9 cellular contexts compared by ENCODE assay signal in the genomic region with DNA sequence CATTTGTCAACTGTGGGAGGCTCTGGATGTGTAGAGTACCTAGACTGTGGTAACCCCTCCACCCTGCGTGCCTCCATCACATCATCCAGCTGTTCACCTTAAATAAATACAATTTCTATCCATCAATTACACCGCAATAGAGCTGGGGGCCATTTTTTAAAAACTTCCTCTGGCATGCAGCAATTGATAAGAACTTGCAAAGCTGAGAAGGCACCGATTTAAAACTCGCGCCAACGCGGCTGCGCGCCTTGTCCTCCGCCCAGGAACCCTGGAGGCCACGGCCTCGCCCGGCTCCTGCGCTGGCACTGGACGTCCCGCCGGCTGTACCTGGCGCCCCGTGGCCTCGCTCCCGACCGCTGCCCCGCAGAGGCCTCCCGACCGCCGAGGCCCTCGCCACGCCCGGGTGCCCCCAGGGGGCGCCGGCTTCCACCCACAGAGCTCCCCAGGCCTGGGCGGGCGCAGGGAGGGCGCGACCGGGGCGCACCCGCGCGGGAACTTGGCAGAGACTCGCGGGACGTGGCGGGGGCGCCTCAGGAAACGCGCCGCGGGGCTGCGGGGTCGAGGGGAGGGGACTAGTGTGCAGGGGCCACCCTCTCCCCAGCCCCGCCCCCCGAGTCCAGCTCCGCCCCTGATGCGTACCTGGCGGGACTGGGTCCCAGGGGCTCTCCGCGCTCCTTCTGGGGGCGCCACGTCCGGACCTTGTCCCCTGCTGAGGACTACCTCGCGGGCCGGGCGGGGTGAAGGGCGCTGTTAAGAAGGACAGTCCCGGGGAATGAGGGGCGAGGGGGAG.
DNase-seq lines count a peak whose midpoint lies in the region; ATAC-seq and TF ChIP-seq lines count a peak whose summit lies in the region.
"Had no signal": no experiment of that assay in that cellular context is flagged by ENCODE, and none has a peak within 500 bp of the region (broad histone marks: within the 10 kb centered on the region; RNA-seq: fewer than 3 reads in every experiment).

No MANE protein-coding gene starts in this region.

- no peak overlapping the region for H3K23ac ChIP-seq in neuronal stem cell (ENCODE audit: low read depth, low read length, poor library complexity)

- 19 to 28% methylated on average over 2 to 6 of the region's 68 CpGs for WGBS in esophagus squamous epithelium, 2 donors
- WGBS in neuronal stem cell (ENCODE audit: extremely low coverage in 2 of 2, insufficient read length in 2 of 2, insufficient replicate concordance in 1 of 2), 2 donors: no CpG with 5 or more reads among the region's 68 CpGs

- H3K27me3 Mint-ChIP-seq in CD8-positive, alpha-beta memory T cell: peaks cover 38 to 72% of the 10 kb centered on the region in 2 donors
- H3K27me3 Mint-ChIP-seq in activated B cell treated with CpG ODN at 0.5 μM for 24 hours: peaks cover 51% of the 10 kb centered on the region

- TF ChIP-seq CTCF in activated B cell treated with CpG ODN at 0.5 μM for 24 hours (IDR thresholded peaks at IDR 0.05): no peak
- TF ChIP-seq CTCF in esophagus squamous epithelium (IDR thresholded peaks at IDR 0.05): peak in 3 of 6 experiments; percentile 21 to 31 (median 27)

- TF ChIP-seq POLR2A in esophagus squamous epithelium (IDR thresholded peaks at IDR 0.05): no peak

- peak overlapping the region; percentile 94 for H2BK15ac ChIP-seq in neuronal stem cell (ENCODE audit: low read length)

- CTCF ChIA-PET in CD8-positive, alpha-beta memory T cell (lab: Charles Lee): no interaction called here
- CTCF ChIA-PET in activated B cell treated with CpG ODN at 0.5 μM for 24 hours (lab: Charles Lee): interaction anchor here (1.4 kb wide), 1 partner anchor 84 kb away, joined by 6 read pairs; no protein-coding TSS in a partner anchor

- H3K27ac Mint-ChIP-seq in CD8-positive, alpha-beta memory T cell: no peak overlapping the region
- no peak overlapping the region for H3K27ac Mint-ChIP-seq in activated B cell treated with CpG ODN at 0.5 μM for 24 hours

- no peak overlapping the region for H2BK120ac ChIP-seq in neuronal stem cell (ENCODE audit: low read depth, low read length)

- peak overlapping the region; percentile 49 for H2AFZ ChIP-seq in neuronal stem cell (ENCODE audit: low read length)

- H3K4me1 Mint-ChIP-seq in CD8-positive, alpha-beta memory T cell: peaks cover 6 to 16% (median 15%) of the 10 kb centered on the region in 3 donors
- H3K4me1 Mint-ChIP-seq in activated B cell treated with CpG ODN at 0.5 μM for 24 hours: peaks cover 7% of the 10 kb centered on the region

- intact Hi-C loops in activated B cell treated with CpG ODN at 0.5 μM for 24 hours (cut with micrococcal nuclease): loop anchor here (5.0 kb wide), 2 partner anchors 103 to 497 kb away; no protein-coding TSS in a partner anchor
- intact Hi-C loops in esophagus squamous epithelium (cut with DNase I): loop anchor here (10.0 kb wide), 2 partner anchors 84 to 106 kb away; no protein-coding TSS in a partner anchor

- H3K4me3 Mint-ChIP-seq in CD8-positive, alpha-beta memory T cell: peak overlapping the region in 6 of 7 donors; percentile 23 to 66 (median 38)
- peak overlapping the region; percentile 11 for H3K4me3 Mint-ChIP-seq in activated B cell treated with CpG ODN at 0.5 μM for 24 hours

- H4K8ac ChIP-seq in neuronal stem cell (ENCODE audit: low read depth, low read length): peak overlapping the region; percentile 31

- H3K4me3 ChIP-seq in CD8-positive, alpha-beta memory T cell (ENCODE audit: low read length): no peak overlapping the region
- H3K4me3 ChIP-seq in esophagus squamous epithelium (peak overlapping the region; percentile 38 to 72 (median 44)), neuronal stem cell (ENCODE audit: low read length in 2 of 2) (peak overlapping the region in 1 of 2 donors; percentile 76)

- H3K36me3 Mint-ChIP-seq in CD8-positive, alpha-beta memory T cell: peaks cover 0 to 2% (median 0%) of the 10 kb centered on the region in 3 donors
- H3K36me3 Mint-ChIP-seq in activated B cell treated with CpG ODN at 0.5 μM for 24 hours (ENCODE audit: low read depth): no peaks in the 10 kb centered on the region

- peak in 2 of 5 donors; percentile 2 to 21 for DNase-seq in CD8-positive, alpha-beta memory T cell
- peak; percentile 22 for DNase-seq in activated B cell treated with CpG ODN at 0.5 μM for 24 hours
- DNase-seq in esophagus squamous epithelium (lab: John Stamatoyannopoulos, UW): no peak
- no peak for DNase-seq in neuronal stem cell (ENCODE audit: low spot score)
- DNase-seq in NCI-H446 (lab: John Stamatoyannopoulos, UW): no peak
- no peak for DNase-seq in HK-2 (ENCODE audit: unreplicated experiment)
- DNase-seq in NCI-H748 (lab: John Stamatoyannopoulos, UW; ENCODE audit: unreplicated experiment): no peak

- H3K4me1 ChIP-seq in CD8-positive, alpha-beta memory T cell (ENCODE audit: insufficient read depth, low read length): no peaks in the 10 kb centered on the region
- H3K4me1 ChIP-seq in esophagus squamous epithelium (peaks cover 8 to 50% (median 10%) of the 10 kb centered on the region in 3 donors), neuronal stem cell (ENCODE audit: control insufficient read depth in 2 of 2, insufficient read depth in 1 of 2, low read depth in 1 of 2, low read length in 2 of 2) (peaks cover 4 to 18% of the 10 kb centered on the region in 2 donors)

- H3K9me3 Mint-ChIP-seq in CD8-positive, alpha-beta memory T cell: no peaks in the 10 kb centered on the region
- H3K9me3 Mint-ChIP-seq in activated B cell treated with CpG ODN at 0.5 μM for 24 hours: peaks cover 3% of the 10 kb centered on the region
- H3K9me3 Mint-ChIP-seq: central memory CD8-positive, alpha-beta T cell had no signal

- ATAC-seq in activated B cell treated with CpG ODN at 0.5 μM for 24 hours (ENCODE audit: low read depth) (peak; percentile 47), HG03097 (IDR thresholded peaks at IDR 0.05; ENCODE audit: low FRiP score, unreplicated experiment) (no peak)

- H3K27me3 ChIP-seq in CD8-positive, alpha-beta memory T cell (ENCODE audit: insufficient read depth, low read length, poor library complexity, severe bottlenecking): peaks cover 4% of the 10 kb centered on the region
- H3K27me3 ChIP-seq in esophagus squamous epithelium (peaks cover 0 to 45% (median 2%) of the 10 kb centered on the region in 4 donors), neuronal stem cell (ENCODE audit: control insufficient read depth in 3 of 3, insufficient read depth in 3 of 3, low read depth in 1 of 3, low read length in 3 of 3) (peaks cover 2 to 66% (median 13%) of the 10 kb centered on the region in 3 experiments)

- peak overlapping the region; percentile 56 for H2BK5ac ChIP-seq in neuronal stem cell (ENCODE audit: low read length)

- no peaks in the 10 kb centered on the region for H3K36me3 ChIP-seq in CD8-positive, alpha-beta memory T cell (ENCODE audit: insufficient read depth, low read length)
- H3K36me3 ChIP-seq in esophagus squamous epithelium (no peaks in the 10 kb centered on the region), neuronal stem cell (replicated peaks in 1 of 2; ENCODE audit: control insufficient read depth in 2 of 2, insufficient read depth in 2 of 2, low read length in 2 of 2) (no peaks in the 10 kb centered on the region)

- peak overlapping the region; percentile 15 for H3K14ac ChIP-seq in neuronal stem cell (ENCODE audit: low read length)

- peak overlapping the region; percentile 94 for H3K4me2 ChIP-seq in neuronal stem cell (ENCODE audit: insufficient read depth, low read length, poor library complexity, severe bottlenecking)

- H3K4ac ChIP-seq in neuronal stem cell (ENCODE audit: low read length): no peak overlapping the region

- no peak overlapping the region for H4K91ac ChIP-seq in neuronal stem cell (ENCODE audit: low read depth, low read length, poor library complexity)

- no peaks in the 10 kb centered on the region for H3K79me1 ChIP-seq in neuronal stem cell (ENCODE audit: low read depth, low read length)

- peak overlapping the region; percentile 89 for H3K18ac ChIP-seq in neuronal stem cell (ENCODE audit: low read length)

- H3K27ac ChIP-seq in CD8-positive, alpha-beta memory T cell (ENCODE audit: low read depth, low read length): no peak overlapping the region
- H3K27ac ChIP-seq in esophagus squamous epithelium (peak overlapping the region in 3 of 4 donors; percentile 1 to 28 (median 11)), neuronal stem cell (replicated peaks; ENCODE audit: low read length) (no peak overlapping the region)

- POLR2A ChIA-PET in CD8-positive, alpha-beta memory T cell (lab: Charles Lee): no interaction called here
- POLR2A ChIA-PET in activated B cell treated with CpG ODN at 0.5 μM for 24 hours (lab: Charles Lee): no interaction called here

- H2AK5ac ChIP-seq in neuronal stem cell (ENCODE audit: low read depth, low read length): peak overlapping the region; percentile 89

- H3K9ac ChIP-seq in neuronal stem cell (ENCODE audit: low read depth, low read length, poor library complexity): peak overlapping the region; percentile 66

- no peak overlapping the region for H2BK12ac ChIP-seq in neuronal stem cell (ENCODE audit: low read length)

- H3K9me3 ChIP-seq in CD8-positive, alpha-beta memory T cell (ENCODE audit: low read length): no peaks in the 10 kb centered on the region
- H3K9me3 ChIP-seq in esophagus squamous epithelium (no peaks in the 10 kb centered on the region), neuronal stem cell (replicated peaks in 1 of 2; ENCODE audit: control insufficient read depth in 2 of 2, insufficient read depth in 1 of 2, low read depth in 1 of 2, low read length in 2 of 2) (peaks cover 0 to 7% of the 10 kb centered on the region in 2 donors)

Comparison
In these comparisons a context has a peak if more than half of its experiments do, and no peak if none do; other contexts are left out.
1. H3K27ac ChIP-seq: peak in esophagus squamous epithelium (3 of 4); none in CD8-positive, alpha-beta memory T cell (single experiment) and neuronal stem cell (single experiment).